ENCODE assay signal across 8 cellular contexts in the genomic region with DNA sequence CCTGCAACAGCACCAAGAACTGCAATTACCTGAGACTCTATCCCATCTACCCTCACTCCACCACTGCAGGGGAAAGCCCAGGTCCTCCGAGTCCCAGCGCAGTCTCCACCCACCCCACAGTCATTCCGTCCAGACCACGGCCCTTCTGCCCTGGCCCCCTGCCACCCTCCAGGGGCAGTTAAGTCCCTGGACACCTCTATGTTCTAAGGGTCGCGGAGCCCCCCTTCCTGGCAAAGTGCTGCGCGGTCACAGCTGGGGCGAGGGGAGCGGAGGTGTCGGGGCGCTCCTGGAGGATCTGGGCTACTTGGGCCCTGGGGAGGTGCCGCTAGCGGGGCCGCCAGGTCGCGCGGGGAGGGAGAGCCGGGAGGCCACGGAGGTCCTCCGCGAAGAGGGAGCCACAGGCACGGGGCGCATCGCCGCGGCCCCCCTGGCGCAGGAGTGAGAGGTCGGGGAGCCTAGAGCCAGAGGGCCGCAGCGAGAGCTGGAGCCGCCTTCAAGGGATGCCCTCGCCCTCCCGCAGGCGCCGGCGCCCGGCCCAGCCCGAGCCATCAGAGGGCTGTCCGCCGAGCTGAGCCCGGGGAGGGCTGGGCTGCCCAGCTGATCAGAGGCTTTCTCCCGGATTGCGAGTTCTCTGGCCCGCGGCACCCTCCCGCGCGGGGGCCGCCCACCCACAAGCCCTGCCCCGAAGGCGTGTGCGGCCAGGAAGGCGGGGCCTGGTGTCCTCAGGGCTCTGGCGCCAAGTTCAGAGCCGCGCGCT. TPM values are rescaled to one million over a fixed set of nuclear protein-coding genes. Genes with fewer than 3 reads are reported as not detected.
DNase-seq lines count a peak whose midpoint lies in the region; ATAC-seq and TF ChIP-seq lines count a peak whose summit lies in the region.

No MANE protein-coding gene starts in this region.

- POLR2A ChIA-PET in CD8-positive, alpha-beta T cell (lab: Charles Lee), result interaction anchor here (1.4 to 3.1 kb wide), 2 partner anchors 13 to 176 kb away, joined by 7 to 18 read pairs; no protein-coding TSS in a partner anchor

- DNase-seq in CD8-positive, alpha-beta T cell, result peak; percentile 48 to 75 (median 58)
- DNase-seq in SK-N-MC (ENCODE audit: low read depth, low spot score) (no peak), cardiac muscle cell (ENCODE audit: low read depth in 1 of 2, low spot score in 1 of 2) (peak; percentile 86 to 90), ovary (peak; percentile 59 to 82 (median 72)), tibial nerve (ENCODE audit: low spot score in 2 of 2) (peak; percentile 61 to 68)
- DNase-seq in activated naive CD8-positive, alpha-beta T cell treated with anti-CD3 and anti-CD28 coated beads, Interleukin-2, amount 50 U/mL, for 24 hours, result peak; percentile 61

- TF ChIP-seq EP300 in ovary (IDR thresholded peaks at IDR 0.05) (no peak), tibial nerve (IDR thresholded peaks at IDR 0.05) (peak in 1 of 2 donors; percentile 53)

- WGBS in ovary, 3 donors, result 3 to 13% (median 8%) methylated on average over 15 to 58 of the region's 58 CpGs
- WGBS in tibial nerve, 2 donors, result 4 to 10% methylated on average over 14 to 42 of the region's 58 CpGs

- no peaks in the 10 kb centered on the region for H3K9me3 ChIP-seq in CD8-positive, alpha-beta T cell (ENCODE audit: low read length)
- H3K9me3 ChIP-seq in SK-N-MC (ENCODE audit: low read depth, low read length) (no peaks in the 10 kb centered on the region), cardiac muscle cell (ENCODE audit: low read depth) (no peaks in the 10 kb centered on the region), ovary (no peaks in the 10 kb centered on the region), tibial nerve (no peaks in the 10 kb centered on the region)

- no peak for TF ChIP-seq CTCF in CD8-positive, alpha-beta T cell (IDR thresholded peaks at IDR 0.05)
- TF ChIP-seq CTCF in cardiac muscle cell (IDR thresholded peaks at IDR 0.05; ENCODE audit: low read depth, low read length), result no peak
- TF ChIP-seq CTCF in ovary (IDR thresholded peaks at IDR 0.05), result no peak
- no peak for TF ChIP-seq CTCF in tibial nerve (IDR thresholded peaks at IDR 0.05)

- H3K27me3 ChIP-seq in CD8-positive, alpha-beta T cell (ENCODE audit: insufficient read depth, low read length), result no peaks in the 10 kb centered on the region
- H3K27me3 ChIP-seq in cardiac muscle cell (peaks cover 28% of the 10 kb centered on the region), ovary (no peaks in the 10 kb centered on the region), tibial nerve (no peaks in the 10 kb centered on the region)

- H3K27ac ChIP-seq in CD8-positive, alpha-beta T cell (ENCODE audit: low read depth, low read length), result no peak overlapping the region
- H3K27ac ChIP-seq in SK-N-MC (no peak overlapping the region), cardiac muscle cell (no peak overlapping the region), ovary (peak overlapping the region in 1 of 2 donors; percentile 55), tibial nerve (peak overlapping the region; percentile 9 to 80 (median 54))

- H3K4me3 Mint-ChIP-seq in CD8-positive, alpha-beta T cell, result peak overlapping the region; percentile 86
- H3K4me3 Mint-ChIP-seq in activated naive CD8-positive, alpha-beta T cell treated with anti-CD3 and anti-CD28 coated beads, Interleukin-2, amount 50 U/mL, for 24 hours, result peak overlapping the region; percentile 77

- H3K4me1 ChIP-seq in CD8-positive, alpha-beta T cell (ENCODE audit: insufficient read depth, low read length), result peaks cover 10% of the 10 kb centered on the region
- H3K4me1 ChIP-seq in cardiac muscle cell (ENCODE audit: low read depth), result no peaks in the 10 kb centered on the region
- peaks cover 4% of the 10 kb centered on the region for H3K4me1 ChIP-seq in ovary (ENCODE audit: insufficient read depth)
- peaks cover 5 to 22% (median 12%) of the 10 kb centered on the region in 4 donors for H3K4me1 ChIP-seq in tibial nerve

- no peak overlapping the region for H3K9ac ChIP-seq in SK-N-MC (ENCODE audit: insufficient read length)

- no peak overlapping the region for H3K27ac Mint-ChIP-seq in CD8-positive, alpha-beta T cell
- no peak overlapping the region for H3K27ac Mint-ChIP-seq in activated naive CD8-positive, alpha-beta T cell treated with anti-CD3 and anti-CD28 coated beads, Interleukin-2, amount 50 U/mL, for 24 hours

- no peak for TF ChIP-seq POLR2A in ovary (IDR thresholded peaks at IDR 0.05)
- TF ChIP-seq POLR2A in tibial nerve (IDR thresholded peaks at IDR 0.05), result peak in 1 of 2 donors; percentile 54

- intact Hi-C loops in CD8-positive, alpha-beta T cell (cut with DNase I, micrococcal nuclease), result loop anchor here in 1 of 2 experiments (5.0 to 10.0 kb wide), 2 partner anchors 250 to 1288 kb away; a partner anchor contains a TSS
- intact Hi-C loops in ovary (cut with DNase I), result loop anchor here in 2 of 4 donors (2.0 to 10.0 kb wide), 3 partner anchors 176 to 1102 kb away; a partner anchor contains a TSS

- peak overlapping the region; percentile 57 for H3K4me3 ChIP-seq in CD8-positive, alpha-beta T cell (ENCODE audit: low read depth, low read length)
- H3K4me3 ChIP-seq in SK-N-MC (peak overlapping the region; percentile 33; the same call in 1 of the 2 replicates), cardiac muscle cell (peak overlapping the region; percentile 49), ovary (peak overlapping the region; percentile 45), tibial nerve (peak overlapping the region; percentile 32 to 66 (median 48))

- peaks cover 18% of the 10 kb centered on the region for H3K4me1 Mint-ChIP-seq in CD8-positive, alpha-beta T cell (ENCODE audit: low read depth)
- peaks cover 22% of the 10 kb centered on the region for H3K4me1 Mint-ChIP-seq in activated naive CD8-positive, alpha-beta T cell treated with anti-CD3 and anti-CD28 coated beads, Interleukin-2, amount 50 U/mL, for 24 hours

- H3K27me3 Mint-ChIP-seq in CD8-positive, alpha-beta T cell (ENCODE audit: low read depth), result no peaks in the 10 kb centered on the region
- H3K27me3 Mint-ChIP-seq in activated naive CD8-positive, alpha-beta T cell treated with anti-CD3 and anti-CD28 coated beads, Interleukin-2, amount 50 U/mL, for 24 hours, result peaks cover 20% of the 10 kb centered on the region

- peak; percentile 77 for ATAC-seq in CD8-positive, alpha-beta T cell
- peak; percentile 60 for ATAC-seq in HG02759 (IDR thresholded peaks at IDR 0.05; ENCODE audit: unreplicated experiment)
- ATAC-seq in activated naive CD8-positive, alpha-beta T cell treated with anti-CD3 and anti-CD28 coated beads, Interleukin-2, amount 50 U/mL, for 24 hours, result peak; percentile 63
- ATAC-seq in GM18858 (IDR thresholded peaks at IDR 0.05; ENCODE audit: unreplicated experiment), result no peak

- H3K36me3 Mint-ChIP-seq in CD8-positive, alpha-beta T cell, result peaks cover 2% of the 10 kb centered on the region
- no peaks in the 10 kb centered on the region for H3K36me3 Mint-ChIP-seq in activated naive CD8-positive, alpha-beta T cell treated with anti-CD3 and anti-CD28 coated beads, Interleukin-2, amount 50 U/mL, for 24 hours (ENCODE audit: low read depth)

- no peaks in the 10 kb centered on the region for H3K9me3 Mint-ChIP-seq in CD8-positive, alpha-beta T cell
- H3K9me3 Mint-ChIP-seq in activated naive CD8-positive, alpha-beta T cell treated with anti-CD3 and anti-CD28 coated beads, Interleukin-2, amount 50 U/mL, for 24 hours, result no peaks in the 10 kb centered on the region

- CTCF ChIA-PET in CD8-positive, alpha-beta T cell (lab: Charles Lee), result interaction anchor here (1.1 kb wide), 1 partner anchor 26 kb away, joined by 3 read pairs; no protein-coding TSS in a partner anchor

- H3K36me3 ChIP-seq in CD8-positive, alpha-beta T cell (ENCODE audit: insufficient read depth, low read length), result no peaks in the 10 kb centered on the region
- no peaks in the 10 kb centered on the region for H3K36me3 ChIP-seq in SK-N-MC (ENCODE audit: insufficient read depth, low read length)
- no peaks in the 10 kb centered on the region for H3K36me3 ChIP-seq in cardiac muscle cell
- H3K36me3 ChIP-seq in ovary, result no peaks in the 10 kb centered on the region
- no peaks in the 10 kb centered on the region for H3K36me3 ChIP-seq in tibial nerve

RNA-seq across cellular contexts. Expression of a gene that starts 4.2 kb away (rescaled TPM):
- total RNA-seq in CD8-positive, alpha-beta T cell, result not detected
- not detected in 2 replicates for total RNA-seq in cardiac muscle cell
- polyA plus RNA-seq in cardiac muscle cell, result not detected in 2 replicates
- total RNA-seq in ovary, result under 1 TPM in 1 of 7 donors, not detected in 6; 0.51 TPM
- not detected for polyA plus RNA-seq in ovary
- not detected for total RNA-seq in tibial nerve

Comparison
In these comparisons a context has a peak if more than half of its experiments do, and no peak if none do; other contexts are left out.
1. H3K27ac ChIP-seq: peak in tibial nerve (4 of 4); none in CD8-positive, alpha-beta T cell (single experiment), SK-N-MC (single experiment) and cardiac muscle cell (single experiment).
2. Peak in every context shown above with its lines, with median percentiles within 50 percentile points of each other: H3K4me3 ChIP-seq.